In the genomic region with DNA sequence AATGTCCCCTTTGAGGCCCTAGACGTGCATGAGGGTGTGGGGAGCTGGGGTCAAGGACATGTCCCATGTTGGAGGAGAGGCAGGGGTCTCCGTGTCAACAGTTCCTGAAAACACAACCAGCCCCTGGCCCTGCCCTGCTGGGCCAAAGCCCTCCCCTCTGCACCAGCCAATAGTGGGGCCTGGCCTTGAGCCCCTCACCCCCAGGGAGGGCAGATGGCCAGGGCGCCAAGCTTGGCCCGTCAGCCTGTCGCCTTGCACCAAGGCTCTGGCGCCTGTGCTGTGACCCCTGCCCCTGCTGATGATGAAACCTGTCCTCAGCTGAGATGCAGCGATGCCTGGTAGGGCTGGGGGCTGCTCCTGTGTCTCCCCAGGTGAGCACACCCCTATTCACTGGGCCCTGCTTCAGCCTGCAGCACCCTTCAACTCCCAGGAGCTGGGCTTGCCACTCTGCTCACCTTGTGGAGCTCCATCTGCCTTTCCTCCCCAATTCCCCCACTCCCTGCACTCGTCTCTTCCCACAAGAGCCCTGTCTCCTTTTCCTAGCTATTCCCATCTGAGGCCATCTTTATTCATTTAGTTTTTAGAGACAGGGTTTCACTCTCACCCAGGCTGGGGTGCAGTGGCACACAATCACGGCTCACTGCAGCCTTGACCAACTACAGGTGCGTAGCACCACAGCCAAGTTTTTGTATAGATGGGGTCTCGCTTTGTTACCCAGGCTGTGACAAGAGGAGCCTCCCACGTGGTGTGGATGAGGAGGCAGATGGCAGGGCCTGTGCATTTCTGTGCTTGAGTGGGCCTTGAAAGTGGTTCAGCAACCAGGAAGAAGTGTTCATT, we compare ENCODE assay signal across 1 cellular context.
TF ChIP-seq lines count a peak whose summit lies in the region.

No MANE protein-coding gene starts in this region.

TF ChIP-seq in GM12878, 131 proteins besides CTCF, POLR2A, EP300 and RAD21:
- TF ChIP-seq RELA (IDR thresholded peaks at IDR 0.05; ENCODE audit: borderline replicate concordance, partially characterized antibody): no peak
- 0 out of 2 replicates have a peak, but pooled peaks have one; percentile 30 for TF ChIP-seq BACH1 (IDR thresholded peaks at IDR 0.05; ENCODE audit: borderline replicate concordance)
- TF ChIP-seq MTA3 (IDR thresholded peaks at IDR 0.05; ENCODE audit: borderline replicate concordance, low read length): peak; percentile 55; the same call in 1 of the 2 replicates
TF ChIP-seq in GM12878: peak in this region for 2.
